In genomic region chr1:145074021-145074559, GRCh38 we compare ENCODE assay signal across 9 cellular contexts. TPM values are rescaled to one million over a fixed set of nuclear protein-coding genes. Genes with fewer than 3 reads are reported as not detected.
DNase-seq lines count a peak whose midpoint lies in the region; ATAC-seq, FAIRE-seq and TF ChIP-seq lines count a peak whose summit lies in the region.
"Not testable (repeated sequence)": the region's sequence is repeated elsewhere in the genome, so short reads cannot be mapped to it uniquely, and the experiment has no call there.
"Had no signal": no experiment of that assay in that cellular context is flagged by ENCODE, and none has a peak within 500 bp of the region (broad histone marks: within the 10 kb centered on the region; RNA-seq: fewer than 3 reads in every experiment).

No MANE protein-coding gene starts in this region.

- intact Hi-C loops in sciatic nerve (cut with DNase I): not testable (repeated sequence)

- not testable (repeated sequence) for H3K27ac Mint-ChIP-seq in activated T-cell treated with anti-CD3 and anti-CD28 coated beads, Interleukin-2, amount 50 U/mL, for 72 hours; activated naive CD4-positive, alpha-beta T cell treated with anti-CD3 and anti-CD28 coated beads, Interleukin-2, amount 50 U/mL, for 72 hours; stimulated activated naive CD8-positive, alpha-beta T cell treated with anti-CD3 and anti-CD28 coated beads, Interleukin-15, amount 100 ng/mL, for 72 hours

- H3K36me3 ChIP-seq in RWPE2 (ENCODE audit: low read depth): not testable (repeated sequence)

- FAIRE-seq in H54 (lab: Jason Lieb, UNC): peak; percentile 41

- not testable (repeated sequence) for H3K9me3 ChIP-seq in RWPE2 (ENCODE audit: severe bottlenecking)

- not testable (repeated sequence) for H3K36me3 Mint-ChIP-seq in activated T-cell treated with anti-CD3 and anti-CD28 coated beads, Interleukin-2, amount 50 U/mL, for 72 hours (ENCODE audit: insufficient read depth in 2 of 2); activated naive CD4-positive, alpha-beta T cell treated with anti-CD3 and anti-CD28 coated beads, Interleukin-2, amount 50 U/mL, for 72 hours

- not testable (repeated sequence) for H3K27ac ChIP-seq in RWPE2 (ENCODE audit: poor library complexity, severe bottlenecking); foreskin keratinocyte

- not testable (repeated sequence) for H3K27me3 ChIP-seq in RWPE2 (ENCODE audit: insufficient read depth, poor library complexity, severe bottlenecking); foreskin keratinocyte

- not testable (repeated sequence) for H3K4me3 ChIP-seq in RWPE2 (ENCODE audit: severe bottlenecking)

- H3K4me3 Mint-ChIP-seq in activated T-cell treated with anti-CD3 and anti-CD28 coated beads, Interleukin-2, amount 50 U/mL, for 72 hours; stimulated activated naive CD8-positive, alpha-beta T cell treated with anti-CD3 and anti-CD28 coated beads, Interleukin-15, amount 100 ng/mL, for 72 hours: not testable (repeated sequence)

- not testable (repeated sequence) for TF ChIP-seq POLR2A in H54 (IDR thresholded peaks at IDR 0.05; ENCODE audit: low read depth, low read length)

- H3K27me3 Mint-ChIP-seq in activated T-cell treated with anti-CD3 and anti-CD28 coated beads, Interleukin-2, amount 50 U/mL, for 72 hours (ENCODE audit: low read depth); stimulated activated naive CD8-positive, alpha-beta T cell treated with anti-CD3 and anti-CD28 coated beads, Interleukin-15, amount 100 ng/mL, for 72 hours: not testable (repeated sequence)

- not testable (repeated sequence) for H3K4me1 ChIP-seq in RWPE2 (ENCODE audit: insufficient read depth, poor library complexity, severe bottlenecking); foreskin keratinocyte

- H3K9me3 Mint-ChIP-seq in activated T-cell treated with anti-CD3 and anti-CD28 coated beads, Interleukin-2, amount 50 U/mL, for 72 hours; activated naive CD4-positive, alpha-beta T cell treated with anti-CD3 and anti-CD28 coated beads, Interleukin-2, amount 50 U/mL, for 72 hours; stimulated activated naive CD8-positive, alpha-beta T cell treated with anti-CD3 and anti-CD28 coated beads, Interleukin-15, amount 100 ng/mL, for 72 hours: not testable (repeated sequence)

- not testable (repeated sequence) for TF ChIP-seq CTCF in RWPE2 (IDR thresholded peaks at IDR 0.05; ENCODE audit: poor library complexity, severe bottlenecking); foreskin keratinocyte (conservative IDR thresholded peaks at IDR 0.05)

- peak; percentile 72 for ATAC-seq in RWPE2 (ENCODE audit: low read depth)
- peak; percentile 36 to 71 for ATAC-seq in activated T-cell treated with anti-CD3 and anti-CD28 coated beads, Interleukin-2, amount 50 U/mL, for 72 hours (replicated peaks in 1 of 2)
- peak; percentile 50 to 54 for ATAC-seq in activated naive CD4-positive, alpha-beta T cell treated with anti-CD3 and anti-CD28 coated beads, Interleukin-2, amount 50 U/mL, for 72 hours
- peak; percentile 72 for ATAC-seq in foreskin keratinocyte
- peak; percentile 80 for ATAC-seq in sciatic nerve
- ATAC-seq in stimulated activated naive CD8-positive, alpha-beta T cell treated with anti-CD3 and anti-CD28 coated beads, Interleukin-15, amount 100 ng/mL, for 72 hours: peak; percentile 15

- DNase-seq in H54 (ENCODE audit: insufficient read length, low spot score); RWPE2 (ENCODE audit: low spot score); activated T-cell treated with anti-CD3 and anti-CD28 coated beads, Interleukin-2, amount 50 U/mL, for 72 hours; activated naive CD4-positive, alpha-beta T cell treated with anti-CD3 and anti-CD28 coated beads, Interleukin-2, amount 50 U/mL, for 72 hours (ENCODE audit: low spot score in 2 of 2); foreskin keratinocyte; sciatic nerve (ENCODE audit: low spot score); stimulated activated naive CD8-positive, alpha-beta T cell treated with anti-CD3 and anti-CD28 coated beads, Interleukin-15, amount 100 ng/mL, for 72 hours: not testable (repeated sequence)

- H3K4me1 Mint-ChIP-seq in activated T-cell treated with anti-CD3 and anti-CD28 coated beads, Interleukin-2, amount 50 U/mL, for 72 hours (ENCODE audit: low read depth); stimulated activated naive CD8-positive, alpha-beta T cell treated with anti-CD3 and anti-CD28 coated beads, Interleukin-15, amount 100 ng/mL, for 72 hours: not testable (repeated sequence)

RNA-seq across cellular contexts. Expression of gene SRGAP2B, which starts 21.0 kb away (rescaled TPM):
- 10 to 100 TPM; 22.3 to 34.3 TPM for total RNA-seq in activated T-cell treated with anti-CD3 and anti-CD28 coated beads, Interleukin-2, amount 50 U/mL, for 72 hours
- total RNA-seq in activated naive CD4-positive, alpha-beta T cell treated with anti-CD3 and anti-CD28 coated beads, Interleukin-2, amount 50 U/mL, for 72 hours: 10 to 100 TPM; 24.4 to 50.1 TPM
- total RNA-seq in foreskin keratinocyte (20.6 and 26.9 TPM in 2 replicates), sciatic nerve (89.4 TPM)
- polyA plus RNA-seq in foreskin keratinocyte: 3.2 and 4.6 TPM in 2 replicates

RNA-seq across cellular contexts. Expression of gene FAM72D, which starts 21.7 kb away (rescaled TPM):
- 10 to 100 TPM; 22.0 to 38.3 TPM for total RNA-seq in activated T-cell treated with anti-CD3 and anti-CD28 coated beads, Interleukin-2, amount 50 U/mL, for 72 hours
- total RNA-seq in activated naive CD4-positive, alpha-beta T cell treated with anti-CD3 and anti-CD28 coated beads, Interleukin-2, amount 50 U/mL, for 72 hours: 10 to 100 TPM; 18.1 to 32.4 TPM
- 2.7 and 4.8 TPM in 2 replicates for total RNA-seq in foreskin keratinocyte
- polyA plus RNA-seq in foreskin keratinocyte: 2.1 and 3.7 TPM in 2 replicates
- 0.40 TPM for total RNA-seq in sciatic nerve
- total RNA-seq: CD4-positive, alpha-beta T cell; CD8-positive, alpha-beta T cell had no signal

Comparison
In these comparisons a context has a peak if more than half of its experiments do, and no peak if none do; other contexts are left out.
1. ATAC-seq: peak in every context shown above with its lines; median percentile 80 in sciatic nerve; 72 in RWPE2; 72 in foreskin keratinocyte; 54 in activated T-cell treated with anti-CD3 and anti-CD28 coated beads, Interleukin-2, amount 50 U/mL, for 72 hours; 52 in activated naive CD4-positive, alpha-beta T cell treated with anti-CD3 and anti-CD28 coated beads, Interleukin-2, amount 50 U/mL, for 72 hours; 15 in stimulated activated naive CD8-positive, alpha-beta T cell treated with anti-CD3 and anti-CD28 coated beads, Interleukin-15, amount 100 ng/mL, for 72 hours.